ENCODE assay signal across 34 cellular contexts in genomic region chr3:171498921-171499320, GRCh38.
"Had no signal": no experiment of that assay in that cellular context is flagged by ENCODE, and none has a peak within 500 bp of the region (broad histone marks: within the 10 kb centered on the region; RNA-seq: fewer than 3 reads in every experiment).

No MANE protein-coding gene starts in this region.

- H3K9me3 Mint-ChIP-seq: activated B cell treated with CpG ODN at 0.5 μM for 24 hours; activated CD4-positive, alpha-beta memory T cell treated with anti-CD3 and anti-CD28 coated beads for 36 hours; activated T-helper 17 cell treated with anti-CD3 and anti-CD28 coated beads, Interleukin-2, amount 50 U/mL, for 72 hours; central memory CD8-positive, alpha-beta T cell had no signal

- FAIRE-seq: TTC549 had no signal

- H3K27ac Mint-ChIP-seq: activated B cell treated with CpG ODN at 0.5 μM for 24 hours; activated CD4-positive, alpha-beta memory T cell treated with anti-CD3 and anti-CD28 coated beads for 36 hours; activated CD8-positive, alpha-beta memory T cell treated with anti-CD3 and anti-CD28 coated beads, Interleukin-2, amount 10 ng/mL, durations not matched to agents 7 days and 5 days; activated T-cell treated with anti-CD3 and anti-CD28 coated beads, Interleukin-2, amount 50 U/mL, for 72 hours; activated T-helper 17 cell treated with anti-CD3 and anti-CD28 coated beads, Interleukin-2, amount 50 U/mL, for 72 hours had no signal

- H3K4me3 ChIP-seq: SJCRH30, SK-N-MC had no signal

- H3K4me3 Mint-ChIP-seq: activated B cell treated with CpG ODN at 0.5 μM for 24 hours; activated CD4-positive, alpha-beta memory T cell treated with anti-CD3 and anti-CD28 coated beads for 36 hours; activated CD8-positive, alpha-beta memory T cell treated with anti-CD3 and anti-CD28 coated beads, Interleukin-2, amount 10 ng/mL, durations not matched to agents 7 days and 5 days; activated naive CD8-positive, alpha-beta T cell treated with anti-CD3 and anti-CD28 coated beads for 36 hours; activated T-cell treated with anti-CD3 and anti-CD28 coated beads, Interleukin-2, amount 50 U/mL, for 72 hours; activated T-helper 17 cell treated with anti-CD3 and anti-CD28 coated beads, Interleukin-2, amount 50 U/mL, for 72 hours; central memory CD8-positive, alpha-beta T cell; T-helper 2 cell treated with Interferon-gamma antibody and Interleukin-4, amounts not matched to agents 5 μg/mL and 100 μg/mL, for 36 hours had no signal

- ATAC-seq: activated CD8-positive, alpha-beta memory T cell treated with anti-CD3 and anti-CD28 coated beads, Interleukin-2, amount 10 ng/mL, durations not matched to agents 7 days and 5 days; activated T-cell treated with anti-CD3 and anti-CD28 coated beads, Interleukin-2, amount 50 U/mL, for 72 hours; activated T-helper 17 cell treated with anti-CD3 and anti-CD28 coated beads, Interleukin-2, amount 50 U/mL, for 72 hours; Panc1 had no signal

- H3K27me3 Mint-ChIP-seq: activated B cell treated with CpG ODN at 0.5 μM for 24 hours; activated CD4-positive, alpha-beta memory T cell treated with anti-CD3 and anti-CD28 coated beads for 36 hours; activated CD8-positive, alpha-beta memory T cell treated with anti-CD3 and anti-CD28 coated beads, Interleukin-2, amount 10 ng/mL, durations not matched to agents 7 days and 5 days; activated naive CD8-positive, alpha-beta T cell treated with anti-CD3 and anti-CD28 coated beads for 36 hours; activated T-helper 17 cell treated with anti-CD3 and anti-CD28 coated beads, Interleukin-2, amount 50 U/mL, for 72 hours; central memory CD8-positive, alpha-beta T cell had no signal

- H3K4me1 Mint-ChIP-seq: activated B cell treated with CpG ODN at 0.5 μM for 24 hours had no signal

- DNase-seq: activated B cell treated with CpG ODN at 0.5 μM for 24 hours; activated CD4-positive, alpha-beta memory T cell treated with anti-CD3 and anti-CD28 coated beads for 36 hours; activated CD4-positive, alpha-beta T cell treated with anti-CD3 and anti-CD28 coated beads for 4 hours; activated CD4-positive, alpha-beta T cell treated with anti-CD3 and anti-CD28 coated beads, Interleukin-2, amount 50 U/mL, for 1 hour; activated CD4-positive, CD25-positive, alpha-beta regulatory T cell treated with anti-CD3 and anti-CD28 coated beads, Interleukin-2, amount 50 U/mL, for 72 hours; activated CD8-positive, alpha-beta memory T cell treated with anti-CD3 and anti-CD28 coated beads for 24 hours; activated CD8-positive, alpha-beta memory T cell treated with anti-CD3 and anti-CD28 coated beads, Interleukin-2, amount 10 ng/mL, durations not matched to agents 7 days and 5 days; activated CD8-positive, alpha-beta memory T cell treated with anti-CD3 and anti-CD28 coated beads, Interleukin-2, amount 50 U/mL, for 48 hours; activated effector memory CD4-positive, alpha-beta T cell treated with anti-CD3 and anti-CD28 coated beads, Interleukin-2, amount 50 U/mL, for 16 hours; activated naive CD4-positive, alpha-beta T cell; activated naive CD4-positive, alpha-beta T cell treated with anti-CD3 and anti-CD28 coated beads, Interleukin-2, amount 50 U/mL, for 16 hours; activated naive CD8-positive, alpha-beta T cell treated with anti-CD3 and anti-CD28 coated beads for 36 hours; activated T-cell treated with anti-CD3 and anti-CD28 coated beads, Interleukin-2, amount 50 U/mL, for 1 hour; activated T-cell treated with anti-CD3 and anti-CD28 coated beads, Interleukin-2, amount 50 U/mL, for 72 hours; amniotic stem cell; aorta; brain microvascular endothelial cell; Kasumi-1; MM.1S; MV-4-11; NCI-H1092; NCI-H1436 treated with DMSO at 0.1 percent for 48 hours; NCI-H1694 treated with DMSO at 0.1 percent for 48 hours; NCI-H2029; NCI-H345; NCI-H524 treated with DMSO at 0.1 percent for 48 hours; SHP77 had no signal
